Comparison of ENCODE assay signal across 10 cellular contexts in genomic region chr1:64042331-64043100, GRCh38.
DNase-seq lines count a peak whose midpoint lies in the region; ATAC-seq and TF ChIP-seq lines count a peak whose summit lies in the region.
"Had no signal": no experiment of that assay in that cellular context is flagged by ENCODE, and none has a peak within 500 bp of the region (broad histone marks: within the 10 kb centered on the region; RNA-seq: fewer than 3 reads in every experiment).

No MANE protein-coding gene starts in this region.

- POLR2A ChIA-PET in SK-N-SH (lab: Yijun Ruan, JAX), result interaction anchor here (0.6 kb wide), 1 partner anchor 155 kb away, joined by 3 read pairs; no protein-coding TSS in a partner anchor

- intact Hi-C loops in psoas muscle (cut with DNase I), result loop anchor here (10.0 kb wide), 2 partner anchors 268 to 438 kb away; partner anchors contain the start of gene ROR1 (in 1 of the 2)

- no peak for TF ChIP-seq RAD21 in SK-N-SH (IDR thresholded peaks at IDR 0.05; ENCODE audit: low read length)

- TF ChIP-seq CTCF in SK-N-SH (IDR thresholded peaks at IDR 0.05), result no peak
- TF ChIP-seq CTCF in fibroblast of villous mesenchyme (IDR thresholded peaks at IDR 0.05; ENCODE audit: insufficient read depth, low read depth, low read length), result no peak
- TF ChIP-seq CTCF in psoas muscle (IDR thresholded peaks at IDR 0.05), result no peak

- ATAC-seq in psoas muscle, result peak; percentile 62 to 84 (median 76)
- ATAC-seq in GM18498 (IDR thresholded peaks at IDR 0.05; ENCODE audit: unreplicated experiment), result no peak

- H4K20me1 ChIP-seq in SK-N-SH (ENCODE audit: insufficient read depth), result no peaks in the 10 kb centered on the region

- peak overlapping the region; percentile 67 for H3K4me2 ChIP-seq in SK-N-SH

- CTCF ChIA-PET in SK-N-SH (lab: Yijun Ruan, JAX), result interaction anchor here (1.0 kb wide), 1 partner anchor 268 kb away, joined by 3 read pairs; the partner anchor contains the start of gene ROR1

- H2AFZ ChIP-seq in SK-N-SH (ENCODE audit: low read depth), result no peak overlapping the region

- H3K4me1 ChIP-seq in SK-N-SH (ENCODE audit: control insufficient read depth in 1 of 2, insufficient read depth in 2 of 2, low read depth in 1 of 2, low read length in 1 of 2) (peaks cover 47 to 58% of the 10 kb centered on the region in 2 experiments), psoas muscle (peaks cover 30% of the 10 kb centered on the region)

- no peaks in the 10 kb centered on the region for H3K9me2 ChIP-seq in SK-N-SH

- peak; percentile 69 to 96 for TF ChIP-seq EP300 in SK-N-SH (IDR thresholded peaks at IDR 0.05; ENCODE audit: borderline replicate concordance in 1 of 2, low read depth in 1 of 2, low read length in 1 of 2)

- no peaks in the 10 kb centered on the region for H3K79me2 ChIP-seq in SK-N-SH (ENCODE audit: insufficient read depth)

- peak overlapping the region; percentile 52 to 69; a peak in 2 of 4 replicates for H3K27ac ChIP-seq in SK-N-SH (ENCODE audit: low read depth in 2 of 2, low read length in 1 of 2)
- peak overlapping the region; percentile 76 for H3K27ac ChIP-seq in psoas muscle

- peak overlapping the region in 1 of 2 experiments; percentile 18; a peak in 1 of 4 replicates for H3K4me3 ChIP-seq in SK-N-SH (ENCODE audit: low read depth in 2 of 2, low read length in 1 of 2)
- no peak overlapping the region for H3K4me3 ChIP-seq in fibroblast of villous mesenchyme (ENCODE audit: low read depth, low read length)
- H3K4me3 ChIP-seq in psoas muscle, result no peak overlapping the region
- no peak overlapping the region for H3K4me3 ChIP-seq in H7 (ENCODE audit: insufficient read depth, low read depth, low read length)

- peak; percentile 66 for DNase-seq in Ammon's horn (ENCODE audit: low spot score)
- DNase-seq in SK-N-SH, result no peak
- peak; percentile 96 for DNase-seq in fibroblast of villous mesenchyme (ENCODE audit: low read depth)
- DNase-seq in psoas muscle, result no peak
- no peak for DNase-seq in islet precursor cell
- DNase-seq in H7, result no peak
- DNase-seq in NCI-H1105 (lab: John Stamatoyannopoulos, UW), result no peak
- DNase-seq: GDM1, NCI-H774 had no signal

- H3F3A ChIP-seq in SK-N-SH (replicated peaks; ENCODE audit: insufficient read depth), result peaks cover 32% of the 10 kb centered on the region

- no peak overlapping the region for H3K9ac ChIP-seq in SK-N-SH

- no peaks in the 10 kb centered on the region for H3K27me3 ChIP-seq in SK-N-SH (ENCODE audit: insufficient read depth)
- H3K27me3 ChIP-seq in psoas muscle (ENCODE audit: insufficient read depth in 3 of 3, low read length in 2 of 3), result no peaks in the 10 kb centered on the region
- H3K27me3 ChIP-seq in H7 (ENCODE audit: control insufficient read depth, insufficient read depth, low read length), result no peaks in the 10 kb centered on the region

- H3K36me3 ChIP-seq in SK-N-SH (replicated peaks in 1 of 2; ENCODE audit: control insufficient read depth in 1 of 2, insufficient read depth in 2 of 2, low read length in 1 of 2) (peaks cover 0 to 2% of the 10 kb centered on the region in 2 experiments), psoas muscle (ENCODE audit: insufficient read depth in 1 of 2, low read depth in 1 of 2) (no peaks in the 10 kb centered on the region), H7 (replicated peaks; ENCODE audit: control insufficient read depth, insufficient read depth, low read length) (no peaks in the 10 kb centered on the region)

- WGBS in SK-N-SH (ENCODE audit: low lambda C conversion rate), result 26% methylated on average over 10 of the region's 10 CpGs
- WGBS in psoas muscle, 3 donors, result 34 to 54% (median 40%) methylated on average over 10 of the region's 10 CpGs

- no peaks in the 10 kb centered on the region for H3K9me3 ChIP-seq in SK-N-SH
- no peaks in the 10 kb centered on the region for H3K9me3 ChIP-seq in psoas muscle

TF ChIP-seq in SK-N-SH, 30 proteins besides CTCF, POLR2A, EP300 and RAD21 (continues in another document):
- TF ChIP-seq FOXJ3 (CRISPR knock-in tag; IDR thresholded peaks at IDR 0.05), result no peak
- peak; percentile 99 for TF ChIP-seq TCF12 (IDR thresholded peaks at IDR 0.05)
- peak; percentile 19; the same call in 1 of the 2 replicates for TF ChIP-seq TAF1 (IDR thresholded peaks at IDR 0.05; ENCODE audit: borderline replicate concordance, low read depth, low read length)
- no peak for TF ChIP-seq CHD2 (IDR thresholded peaks at IDR 0.05; ENCODE audit: low read length, partially characterized antibody)
- TF ChIP-seq SIN3A (IDR thresholded peaks at IDR 0.05; ENCODE audit: borderline replicate concordance, low read depth, low read length), result peak; percentile 54; the same call in 1 of the 2 replicates
- TF ChIP-seq ZBTB33 (IDR thresholded peaks at IDR 0.05; ENCODE audit: borderline replicate concordance, low read depth), result peak; percentile 71
- no peak for TF ChIP-seq RCOR1 (IDR thresholded peaks at IDR 0.05; ENCODE audit: low read length)
- peak; percentile 93 for TF ChIP-seq RXRA (IDR thresholded peaks at IDR 0.05; ENCODE audit: borderline replicate concordance, low read depth)
- no peak for TF ChIP-seq GABPA (IDR thresholded peaks at IDR 0.05; ENCODE audit: low read depth)
- TF ChIP-seq USF1 (IDR thresholded peaks at IDR 0.05; ENCODE audit: borderline replicate concordance, low read depth), result no peak
- TF ChIP-seq FOSL2 (IDR thresholded peaks at IDR 0.05; ENCODE audit: borderline replicate concordance, low read depth), result peak; percentile 89
- no peak for TF ChIP-seq REST (IDR thresholded peaks at IDR 0.05; ENCODE audit: low read depth, low read length)
- peak; percentile 54; the same call in 1 of the 2 replicates for TF ChIP-seq ELF1 (IDR thresholded peaks at IDR 0.05)
- peak; percentile 72; the same call in 1 of the 2 replicates for TF ChIP-seq FOXM1 (IDR thresholded peaks at IDR 0.05; ENCODE audit: low read depth)
- peak; percentile 93 for TF ChIP-seq POLR2AphosphoS5 (IDR thresholded peaks at IDR 0.05; ENCODE audit: low read depth, low read length)
- no peak for TF ChIP-seq MXI1 (IDR thresholded peaks at IDR 0.05; ENCODE audit: low read depth, low read length)
- TF ChIP-seq JUND (IDR thresholded peaks at IDR 0.05), result peak; percentile 98
- no peak for TF ChIP-seq SMC3 (IDR thresholded peaks at IDR 0.05; ENCODE audit: low read depth, low read length)
- no peak for TF ChIP-seq IRF3 (IDR thresholded peaks at IDR 0.05; ENCODE audit: low read depth, low read length)

Comparison
In these comparisons a context has a peak if more than half of its experiments do, and no peak if none do; other contexts are left out.
1. DNase-seq: peak in Ammon's horn (single experiment) and fibroblast of villous mesenchyme (single experiment); none in SK-N-SH (single experiment), psoas muscle (0 of 2), islet precursor cell (single experiment), H7 (single experiment) and NCI-H1105 (single experiment).